In genomic region chr6:167139761-167140160, GRCh38 we compare ENCODE assay signal across 23 cellular contexts. TPM values are rescaled to one million over a fixed set of nuclear protein-coding genes. Genes with fewer than 3 reads are reported as not detected.
"Had no signal": no experiment of that assay in that cellular context is flagged by ENCODE, and none has a peak within 500 bp of the region (broad histone marks: within the 10 kb centered on the region; RNA-seq: fewer than 3 reads in every experiment).

No MANE protein-coding gene starts in this region.

- H3K36me3 ChIP-seq: suprapubic skin, upper lobe of left lung had no signal

- H3K9me3 Mint-ChIP-seq: activated naive CD4-positive, alpha-beta T cell treated with anti-CD3 and anti-CD28 coated beads, Interleukin-2, amount 50 U/mL, for 72 hours; central memory CD8-positive, alpha-beta T cell had no signal

- H3K9me3 ChIP-seq: body of pancreas, spleen, suprapubic skin, upper lobe of left lung had no signal

- H3K36me3 Mint-ChIP-seq: activated naive CD4-positive, alpha-beta T cell treated with anti-CD3 and anti-CD28 coated beads, Interleukin-2, amount 50 U/mL, for 72 hours had no signal

- H3K27me3 ChIP-seq: body of pancreas, upper lobe of left lung had no signal

- ATAC-seq: activated naive CD4-positive, alpha-beta T cell treated with anti-CD3 and anti-CD28 coated beads, Interleukin-2, amount 50 U/mL, for 72 hours; body of pancreas; sciatic nerve; stimulated activated naive CD8-positive, alpha-beta T cell treated with anti-CD3 and anti-CD28 coated beads, Interleukin-15, Interleukin-2, amounts not matched to agents 100 U/mL and 50 U/mL, for 24 hours had no signal

- H3K4me3 Mint-ChIP-seq: central memory CD8-positive, alpha-beta T cell had no signal

- H3K27ac ChIP-seq: body of pancreas, suprapubic skin, upper lobe of left lung had no signal

- H3K27ac Mint-ChIP-seq: activated naive CD4-positive, alpha-beta T cell treated with anti-CD3 and anti-CD28 coated beads, Interleukin-2, amount 50 U/mL, for 72 hours had no signal

- DNase-seq: activated CD4-positive, alpha-beta T cell treated with anti-CD3 and anti-CD28 coated beads, Interleukin-2, amount 50 U/mL, for 1 hour; activated effector memory CD4-positive, alpha-beta T cell treated with anti-CD3 and anti-CD28 coated beads, Interleukin-2, amount 50 U/mL, for 16 hours; activated T-cell treated with anti-CD3 and anti-CD28 coated beads, Interleukin-2, amount 50 U/mL, for 1 hour; amniotic stem cell; body of pancreas; cortex of kidney; effector CD8-positive, alpha-beta T cell; erythroblast; hippocampal formation; kidney glomerular epithelial cell; midbrain; spleen; stimulated activated CD4-positive, alpha-beta T cell treated with anti-CD3 and anti-CD28 coated beads, Interleukin-1b, Interleukin-23, amount 100 ng/mL, for 48 hours; stimulated activated naive CD8-positive, alpha-beta T cell treated with anti-CD3 and anti-CD28 coated beads, Interleukin-15, Interleukin-2, amounts not matched to agents 100 U/mL and 50 U/mL, for 24 hours; T-helper 2 cell had no signal

- H3K4me1 ChIP-seq: body of pancreas, suprapubic skin had no signal

- H3K4me3 ChIP-seq: body of pancreas, spleen, suprapubic skin, upper lobe of left lung had no signal

RNA-seq across cellular contexts. Expression of gene CCR6, which starts 16.9 kb away (rescaled TPM):
- total RNA-seq: activated naive CD4-positive, alpha-beta T cell treated with anti-CD3 and anti-CD28 coated beads, Interleukin-2, amount 50 U/mL, for 72 hours; body of pancreas; pulmonary artery endothelial cell; sciatic nerve had no signal

RNA-seq across cellular contexts. Expression of gene GPR31, which starts 18.0 kb away (rescaled TPM):
- total RNA-seq: activated naive CD4-positive, alpha-beta T cell treated with anti-CD3 and anti-CD28 coated beads, Interleukin-2, amount 50 U/mL, for 72 hours; body of pancreas; lower leg skin; omental fat pad; pulmonary artery endothelial cell; sciatic nerve; suprapubic skin; upper lobe of left lung had no signal
- polyA plus RNA-seq: spleen had no signal
